In the genomic region with DNA sequence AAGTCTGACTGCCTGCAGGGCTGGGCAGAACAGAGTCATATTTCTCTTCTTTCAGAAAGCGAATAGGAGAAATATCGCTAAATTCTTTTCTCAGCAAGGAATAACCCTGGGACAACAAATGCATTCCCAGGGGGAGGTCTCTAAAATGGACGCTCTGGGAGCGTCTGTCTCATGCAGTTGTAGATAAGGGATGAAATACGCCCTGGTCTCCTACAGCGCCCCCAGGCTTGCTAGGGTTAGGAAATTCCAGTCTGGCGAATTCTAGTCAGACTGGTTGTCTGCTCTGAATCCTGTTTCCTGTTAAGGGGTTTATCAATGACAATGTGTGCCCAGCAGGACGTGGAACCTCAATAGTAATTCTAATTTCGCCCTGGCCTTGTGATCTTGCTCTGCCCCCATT, we compare ENCODE assay signal across 19 cellular contexts.
"Had no signal": no experiment of that assay in that cellular context is flagged by ENCODE, and none has a peak within 500 bp of the region (broad histone marks: within the 10 kb centered on the region; RNA-seq: fewer than 3 reads in every experiment).

No MANE protein-coding gene starts in this region.

- H3K27me3 ChIP-seq: foreskin keratinocyte, spleen, upper lobe of right lung had no signal

- H3K36me3 ChIP-seq: spleen, upper lobe of right lung had no signal

- FAIRE-seq: colon, kidney had no signal

- DNase-seq: activated CD4-positive, alpha-beta T cell treated with anti-CD3 and anti-CD28 coated beads for 48 hours; activated CD4-positive, CD25-positive, alpha-beta regulatory T cell; activated CD8-positive, alpha-beta T cell treated with anti-CD3 and anti-CD28 coated beads for 36 hours; activated naive CD4-positive, alpha-beta T cell treated with Interleukin-2 at 50 U/mL for 16 hours; activated naive CD8-positive, alpha-beta T cell treated with anti-CD3 and anti-CD28 coated beads, Interleukin-2, amount 10 ng/mL, durations not matched to agents 7 days and 5 days; activated T-cell treated with anti-CD3 and anti-CD28 coated beads, Interleukin-2, amount 50 U/mL, for 24 hours; amygdala; central memory CD4-positive, alpha-beta T cell; foreskin keratinocyte; kidney; nucleus accumbens; posterior cingulate gyrus; spleen; stimulated activated naive B cell treated with anti-CD40 and anti-IgM and Interleukin-4, amounts not matched to agents 10 μg/mL and 1 μg/mL and 100 μg/mL, for 72 hours; upper lobe of right lung had no signal

- H3K27ac ChIP-seq: foreskin keratinocyte, spleen, upper lobe of right lung had no signal

- H3K4me1 ChIP-seq: foreskin keratinocyte, spleen, upper lobe of right lung had no signal

- ATAC-seq: activated CD8-positive, alpha-beta T cell treated with anti-CD3 and anti-CD28 coated beads for 36 hours; foreskin keratinocyte; left lobe of liver; natural killer cell treated with Interleukin-12 subunit alpha and Interleukin-12 subunit beta and Interleukin-15 and Interleukin-18, amount 100 ng/mL, for 72 hours; stimulated activated naive B cell treated with anti-CD40 and anti-IgM and Interleukin-4, amounts not matched to agents 10 μg/mL and 1 μg/mL and 100 μg/mL, for 72 hours; upper lobe of right lung had no signal

- H3K4me3 ChIP-seq: lung, spleen, upper lobe of right lung had no signal

- H3K9me3 ChIP-seq: upper lobe of right lung had no signal
